Comparison of ENCODE assay signal across 8 cellular contexts in genomic region chr19:54462072-54462712, GRCh38. TPM values are rescaled to one million over a fixed set of nuclear protein-coding genes. Genes with fewer than 3 reads are reported as not detected.
DNase-seq lines count a peak whose midpoint lies in the region; ATAC-seq, FAIRE-seq and TF ChIP-seq lines count a peak whose summit lies in the region.

No MANE protein-coding gene starts in this region.

- no peaks in the 10 kb centered on the region for H3K9me2 ChIP-seq in PC-9 (ENCODE audit: insufficient read depth)

- no peak overlapping the region for H2AFZ ChIP-seq in DND-41 (ENCODE audit: low read depth, low read length)
- no peak overlapping the region for H2AFZ ChIP-seq in PC-9

- H3K27me3 Mint-ChIP-seq in endothelial cell (ENCODE audit: unreplicated experiment): peaks cover 32% of the 10 kb centered on the region

- H3K27ac ChIP-seq in DND-41 (ENCODE audit: low read length): no peak overlapping the region
- H3K27ac ChIP-seq in PC-9: peak overlapping the region; percentile 89
- peak overlapping the region; percentile 97 to 99 (median 99) for H3K27ac ChIP-seq in pancreas

- intact Hi-C loops in PC-9 (cut with micrococcal nuclease; ENCODE audit: unreplicated experiment): loop anchor here (2.0 to 10.0 kb wide), 5 partner anchors 297 to 1013 kb away; partner anchors contain the start of genes KMT5C, MYADM, RDH13 and ZNF628
- intact Hi-C loops in pancreas (cut with DNase I): no loop called here

- no peak overlapping the region for H3K4me3 ChIP-seq in DND-41 (ENCODE audit: low read depth in 1 of 2, low read length in 2 of 2)
- H3K4me3 ChIP-seq in PC-9: peak overlapping the region; percentile 77
- H3K4me3 ChIP-seq in pancreas: peak overlapping the region in 3 of 4 donors; percentile 55 to 61 (median 58)

- H3K9me3 Mint-ChIP-seq in endothelial cell (ENCODE audit: unreplicated experiment): no peaks in the 10 kb centered on the region

- H3K4me2 ChIP-seq in DND-41 (ENCODE audit: insufficient read depth, low read length) (no peak overlapping the region), PC-9 (peak overlapping the region; percentile 86)

- FAIRE-seq in pancreas (lab: Jason Lieb, UNC): no peak

- H3K79me2 ChIP-seq in DND-41 (ENCODE audit: insufficient read depth, low read length) (peaks cover 14% of the 10 kb centered on the region; the same call in 1 of the 2 replicates), PC-9 (ENCODE audit: low read depth) (peaks cover 37% of the 10 kb centered on the region)

- ATAC-seq in DND-41 (ENCODE audit: insufficient read depth, low read depth) (peak; percentile 7; the same call in 1 of the 3 replicates), pancreas (peak in 2 of 4 donors; percentile 1 to 3)

- no peak for DNase-seq in DND-41
- DNase-seq in PC-9: peak; percentile 49 to 53
- DNase-seq in endothelial cell (ENCODE audit: low spot score): no peak
- peak in 5 of 6 donors; percentile 69 to 90 (median 73) for DNase-seq in pancreas
- DNase-seq in amniotic stem cell (lab: John Stamatoyannopoulos, UW): no peak
- DNase-seq in NCI-H187 treated with DMSO at 0.1 percent for 48 hours (lab: John Stamatoyannopoulos, UW): no peak
- no peak for DNase-seq in NCI-H526 treated with DMSO at 0.1 percent for 48 hours (lab: John Stamatoyannopoulos, UW)
- DNase-seq in NCI-H146 treated with DMSO at 0.1 percent for 48 hours (lab: John Stamatoyannopoulos, UW; ENCODE audit: unreplicated experiment): no peak

- peaks cover 16% of the 10 kb centered on the region for H3K4me1 ChIP-seq in DND-41 (ENCODE audit: insufficient read depth, low read length)
- H3K4me1 ChIP-seq in PC-9 (replicated peaks; ENCODE audit: insufficient read depth): peaks cover 18% of the 10 kb centered on the region
- H3K4me1 ChIP-seq in pancreas: peaks cover 26 to 56% (median 31%) of the 10 kb centered on the region in 3 donors

- no TSS peak for BruUV-seq in PC-9 (replicated peaks; lab: Mats Ljungman, UMichigan)

- WGBS in pancreas, 2 donors: 38 to 39% methylated on average over 19 of the region's 19 CpGs

- POLR2A ChIA-PET in PC-9 (lab: Charles Lee; ENCODE audit: unreplicated experiment): interaction anchor here (1.5 kb wide), 1 partner anchor 30 kb away, joined by 3 read pairs; no protein-coding TSS in a partner anchor

- peaks cover 29% of the 10 kb centered on the region for H3K36me3 Mint-ChIP-seq in endothelial cell (ENCODE audit: low read depth, unreplicated experiment)

- H3K36me3 ChIP-seq in DND-41 (ENCODE audit: insufficient read depth, low read length): peaks cover 55% of the 10 kb centered on the region
- peaks cover 9% of the 10 kb centered on the region; the same call in 1 of the 2 replicates for H3K36me3 ChIP-seq in PC-9 (ENCODE audit: low read depth)
- H3K36me3 ChIP-seq in pancreas: peaks cover 9 to 50% (median 32%) of the 10 kb centered on the region in 3 donors

- H3K27me3 ChIP-seq in DND-41 (ENCODE audit: insufficient read depth, low read length, poor library complexity) (no peaks in the 10 kb centered on the region), PC-9 (ENCODE audit: insufficient read depth, low read depth) (no peaks in the 10 kb centered on the region), pancreas (no peaks in the 10 kb centered on the region)

- TF ChIP-seq CTCF in DND-41 (IDR thresholded peaks at IDR 0.05; ENCODE audit: borderline replicate concordance, extremely low read depth, low read length, poor library complexity, severe bottlenecking) (no peak), PC-9 (conservative IDR thresholded peaks at IDR 0.05) (no peak), endothelial cell (IDR thresholded peaks at IDR 0.05; ENCODE audit: unreplicated experiment) (no peak), pancreas (IDR thresholded peaks at IDR 0.05) (no peak)

- H3F3A ChIP-seq in PC-9 (ENCODE audit: insufficient read depth, low read depth): peaks cover 47% of the 10 kb centered on the region; the same call in 1 of the 2 replicates

- no peak overlapping the region for H3K9ac ChIP-seq in DND-41 (ENCODE audit: low read depth, low read length)

- H3K4me1 Mint-ChIP-seq in endothelial cell (ENCODE audit: unreplicated experiment): peaks cover 29% of the 10 kb centered on the region

- no peaks in the 10 kb centered on the region for H3K9me3 ChIP-seq in DND-41 (ENCODE audit: insufficient read depth, low read length, severe bottlenecking)
- H3K9me3 ChIP-seq in PC-9 (ENCODE audit: insufficient read depth, low read depth): no peaks in the 10 kb centered on the region
- no peaks in the 10 kb centered on the region for H3K9me3 ChIP-seq in pancreas

- H3K4me3 Mint-ChIP-seq in endothelial cell (ENCODE audit: unreplicated experiment): peak overlapping the region; percentile 69

- H4K20me1 ChIP-seq in DND-41 (ENCODE audit: insufficient read depth, low read length): peaks cover 56% of the 10 kb centered on the region
- H4K20me1 ChIP-seq in PC-9 (ENCODE audit: insufficient read depth): peaks cover 40% of the 10 kb centered on the region

- CTCF ChIA-PET in PC-9 (lab: Charles Lee): interaction anchor here (0.6 to 1.0 kb wide), 4 partner anchors 13 to 626 kb away, joined by 3 to 10 read pairs (median 4); partner anchors contain the start of gene LENG8

- H3K27ac Mint-ChIP-seq in endothelial cell (ENCODE audit: unreplicated experiment): peak overlapping the region; percentile 80

RNA-seq across cellular contexts. Expression of gene LENG9, which starts 1.4 kb away (rescaled TPM):
- total RNA-seq in PC-9 (2021): 7.0 and 8.9 TPM in 2 replicates
- 3.4 TPM for total RNA-seq in endothelial cell (ENCODE audit: unreplicated experiment)
- total RNA-seq in pancreas: 10 to 100 TPM in 5 of 6 donors, 1 to 10 TPM in 1; 8.6 to 23.4 (median 16.9) TPM
- 10 to 100 TPM in 1 of 2 donors, 1 to 10 TPM in 1; 4.2 to 12.1 TPM for polyA plus RNA-seq in pancreas

RNA-seq across cellular contexts. Expression of gene CDC42EP5, which starts 10.9 kb away (rescaled TPM):
- total RNA-seq in PC-9 (2021) (25.1 and 48.5 TPM in 2 replicates), endothelial cell (ENCODE audit: unreplicated experiment) (21.4 TPM), pancreas (10 to 100 TPM in 4 of 6 donors, 1 to 10 TPM in 2; 8.2 to 48.0 (median 20.4) TPM)
- 10 to 100 TPM in 1 of 2 donors, 1 to 10 TPM in 1; 7.5 to 15.1 TPM for polyA plus RNA-seq in pancreas

RNA-seq across cellular contexts. Expression of gene LENG8, which starts 13.2 kb away (rescaled TPM):
- 274 and 279 TPM in 2 replicates for total RNA-seq in PC-9 (2021)
- 162 TPM for total RNA-seq in endothelial cell (ENCODE audit: unreplicated experiment)
- total RNA-seq in pancreas: 100 to 1,000 TPM in 4 of 6 donors, 10 to 100 TPM in 2; 64.8 to 173 (median 129) TPM
- 100 to 1,000 TPM; 313 to 657 TPM for polyA plus RNA-seq in pancreas

RNA-seq across cellular contexts. Expression of gene LAIR2, which starts 40.4 kb away (rescaled TPM):
- total RNA-seq in PC-9 (2021) (not detected in 2 replicates), endothelial cell (ENCODE audit: unreplicated experiment) (not detected), pancreas (not detected)
- polyA plus RNA-seq in pancreas: not detected

RNA-seq across cellular contexts. Expression of gene TTYH1, which starts 46.9 kb away (rescaled TPM):
- total RNA-seq in PC-9 (2021): 1.6 and 2.4 TPM in 2 replicates
- total RNA-seq in endothelial cell (ENCODE audit: unreplicated experiment): 10.4 TPM
- total RNA-seq in pancreas: 10 to 100 TPM; 20.8 to 38.1 (median 24.6) TPM
- polyA plus RNA-seq in pancreas: 10 to 100 TPM; 40.0 to 78.0 TPM

Comparison
In these comparisons a context has a peak if more than half of its experiments do, and no peak if none do; other contexts are left out.
1. DNase-seq: peak in PC-9 (2 of 2) and pancreas (5 of 6); none in DND-41 (single experiment), endothelial cell (single experiment), amniotic stem cell (single experiment), NCI-H187 treated with DMSO at 0.1 percent for 48 hours (single experiment), NCI-H526 treated with DMSO at 0.1 percent for 48 hours (single experiment) and NCI-H146 treated with DMSO at 0.1 percent for 48 hours (single experiment).
2. H3K4me3 ChIP-seq: peak in PC-9 (single experiment) and pancreas (3 of 4); none in DND-41 (0 of 2).